ENCODE assay signal across 1 cellular context in the genomic region with DNA sequence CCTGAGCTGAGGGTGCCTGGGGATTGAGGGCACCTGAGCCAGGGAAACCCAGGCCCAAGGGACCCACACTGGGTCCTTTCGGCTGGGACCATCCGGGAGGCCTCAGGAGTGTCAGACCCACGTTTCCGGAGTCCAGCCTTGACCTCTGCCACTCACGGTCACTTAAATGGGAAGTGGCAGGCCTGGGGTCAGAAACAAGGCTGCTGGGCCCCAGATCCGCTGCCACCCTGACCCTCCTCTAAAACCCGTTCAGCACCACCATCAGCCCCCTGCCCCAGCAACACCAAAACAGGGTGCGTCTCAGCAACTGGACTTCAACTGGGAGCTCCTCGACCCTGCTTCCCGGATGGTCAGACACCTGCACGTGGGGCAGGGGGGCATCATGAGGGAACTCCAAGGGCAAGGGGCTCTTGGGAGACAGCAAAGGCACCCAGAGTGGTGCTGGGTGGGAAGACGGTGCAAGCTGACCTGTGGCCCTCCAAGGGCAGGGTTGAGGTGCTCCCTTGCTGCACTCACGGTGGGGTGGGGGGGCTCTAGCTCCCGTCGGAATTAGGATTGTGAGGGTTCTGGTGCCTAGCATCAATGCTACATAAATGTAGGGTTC.
A peak's percentile ranks its signal among the peaks of the same experiment; 100 is the strongest.
TF ChIP-seq lines count a peak whose summit lies in the region.

No MANE protein-coding gene starts in this region.

TF ChIP-seq in K562, 482 proteins besides CTCF, POLR2A, EP300 and RAD21 (continued from another document):
- TF ChIP-seq HMBOX1 (IDR thresholded peaks at IDR 0.05) (no peak), ZNF76 (CRISPR knock-in tag; IDR thresholded peaks at IDR 0.05; ENCODE audit: borderline replicate concordance) (no peak), SNIP1 (IDR thresholded peaks at IDR 0.05; ENCODE audit: low read depth) (no peak), ZNF740 (CRISPR knock-in tag; IDR thresholded peaks at IDR 0.05) (peak; percentile 57; the same call in 1 of the 2 replicates), ZNF740 (tag; IDR thresholded peaks at IDR 0.05) (no peak), PPARD (CRISPR knock-in tag; IDR thresholded peaks at IDR 0.05) (no peak), DEAF1 (CRISPR knock-in tag; IDR thresholded peaks at IDR 0.05) (no peak), ZNF384 (IDR thresholded peaks at IDR 0.05; ENCODE audit: low read depth, low read length) (no peak), ZNF263 (CRISPR knock-in tag; IDR thresholded peaks at IDR 0.05; ENCODE audit: borderline replicate concordance) (0 out of 2 replicates have a peak, but pooled peaks have one; percentile 25), ZNF354B (CRISPR knock-in tag; IDR thresholded peaks at IDR 0.05) (no peak), ZBTB11 (CRISPR knock-in tag; IDR thresholded peaks at IDR 0.05) (no peak), YBX1 (IDR thresholded peaks at IDR 0.05) (no peak), MCM7 (IDR thresholded peaks at IDR 0.05) (no peak), RBM34 (IDR thresholded peaks at IDR 0.05; ENCODE audit: borderline replicate concordance, insufficient read depth, low read length) (no peak), KHSRP (IDR thresholded peaks at IDR 0.05) (no peak), E2F8 (IDR thresholded peaks at IDR 0.05; ENCODE audit: low read depth, partially characterized antibody) (no peak)
